Comparison of ENCODE assay signal across 25 cellular contexts in the genomic region with DNA sequence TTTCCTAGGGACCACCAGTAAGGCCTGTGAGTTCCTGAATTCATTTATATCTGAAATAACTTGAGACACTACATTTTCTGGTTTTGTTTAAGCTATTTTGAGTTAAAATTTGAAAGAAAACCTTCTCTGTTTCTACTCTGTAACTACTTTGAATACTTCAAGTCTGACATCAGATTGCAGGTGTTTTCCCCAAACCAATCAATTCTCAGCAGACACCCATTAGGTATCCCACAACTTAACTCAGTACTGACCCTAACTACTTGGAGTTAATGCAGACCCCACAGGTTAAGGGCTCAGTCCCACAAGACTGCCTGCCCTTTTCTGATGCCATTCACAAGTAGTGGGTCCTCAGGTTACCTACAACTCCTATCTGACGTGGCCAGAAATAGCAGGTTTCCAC.
"Had no signal": no experiment of that assay in that cellular context is flagged by ENCODE, and none has a peak within 500 bp of the region (broad histone marks: within the 10 kb centered on the region; RNA-seq: fewer than 3 reads in every experiment).

No MANE protein-coding gene starts in this region.

- H3K4me3 Mint-ChIP-seq: activated CD8-positive, alpha-beta T cell treated with anti-CD3 and anti-CD28 coated beads, Interleukin-2, amount 10 ng/mL, durations not matched to agents 7 days and 5 days; activated naive CD8-positive, alpha-beta T cell treated with anti-CD3 and anti-CD28 coated beads, Interleukin-2, amount 10 ng/mL, durations not matched to agents 7 days and 5 days; T-helper 1 cell treated with Interleukin-12 subunit alpha and Interleukin-12 subunit beta and Interleukin-4 antibody, amounts not matched to agents 30 μg/mL and 1 μg/mL, for 36 hours had no signal

- H3K27ac Mint-ChIP-seq: activated CD8-positive, alpha-beta T cell treated with anti-CD3 and anti-CD28 coated beads, Interleukin-2, amount 10 ng/mL, durations not matched to agents 7 days and 5 days; activated naive CD8-positive, alpha-beta T cell treated with anti-CD3 and anti-CD28 coated beads, Interleukin-2, amount 10 ng/mL, durations not matched to agents 7 days and 5 days; T-helper 1 cell treated with Interleukin-12 subunit alpha and Interleukin-12 subunit beta and Interleukin-4 antibody, amounts not matched to agents 30 μg/mL and 1 μg/mL, for 36 hours had no signal

- H3K36me3 Mint-ChIP-seq: activated naive CD8-positive, alpha-beta T cell treated with anti-CD3 and anti-CD28 coated beads, Interleukin-2, amount 10 ng/mL, durations not matched to agents 7 days and 5 days had no signal

- DNase-seq: activated CD4-positive, alpha-beta T cell treated with anti-CD3 and anti-CD28 coated beads for 4 hours; activated CD4-positive, alpha-beta T cell treated with anti-CD3 and anti-CD28 coated beads, Interleukin-2, amount 50 U/mL, for 4 hours; activated CD8-positive, alpha-beta memory T cell treated with anti-CD3 and anti-CD28 coated beads, Interleukin-2, amount 50 U/mL, for 48 hours; activated CD8-positive, alpha-beta T cell treated with anti-CD3 and anti-CD28 coated beads, Interleukin-2, amount 10 ng/mL, durations not matched to agents 7 days and 5 days; activated naive CD4-positive, alpha-beta T cell treated with anti-CD3 and anti-CD28 coated beads, Interleukin-2, amount 50 U/mL, for 16 hours; activated naive CD8-positive, alpha-beta T cell treated with anti-CD3 and anti-CD28 coated beads, Interleukin-2, amount 10 ng/mL, durations not matched to agents 7 days and 5 days; activated T-cell treated with anti-CD3 and anti-CD28 coated beads, Interleukin-2, amount 50 U/mL, for 1 hour; aorta; central memory CD4-positive, alpha-beta T cell; MV-4-11; NCI-H1092 treated with DMSO at 0.1 percent for 48 hours; NCI-H1417 treated with DMSO at 0.1 percent for 48 hours; NCI-H1694; NCI-H2029; NCI-H2107; NCI-H2171 treated with DMSO at 0.1 percent for 48 hours; NCI-H226; NCI-H526 treated with DMSO at 0.1 percent for 48 hours; NCI-H82; NK-92 treated with Interleukin-12 subunit alpha and Interleukin-12 subunit beta, amount 100 ng/mL, for 24 hours; PC-3; SHP77 treated with DMSO at 0.1 percent for 48 hours had no signal

- H3K27me3 Mint-ChIP-seq: activated naive CD8-positive, alpha-beta T cell treated with anti-CD3 and anti-CD28 coated beads, Interleukin-2, amount 10 ng/mL, durations not matched to agents 7 days and 5 days had no signal

- H3K4me3 ChIP-seq: coronary artery had no signal

- H3K27ac ChIP-seq: coronary artery had no signal

- ATAC-seq: activated CD4-positive, CD25-positive, alpha-beta regulatory T cell treated with anti-CD3 and anti-CD28 coated beads, Interleukin-2, amount 50 U/mL, for 24 hours; activated CD8-positive, alpha-beta T cell treated with anti-CD3 and anti-CD28 coated beads, Interleukin-2, amount 10 ng/mL, durations not matched to agents 7 days and 5 days; PC-3 had no signal

- H3K4me1 Mint-ChIP-seq: activated naive CD8-positive, alpha-beta T cell treated with anti-CD3 and anti-CD28 coated beads, Interleukin-2, amount 10 ng/mL, durations not matched to agents 7 days and 5 days had no signal
